9 cellular contexts compared by ENCODE assay signal in genomic region chr17:42180411-42180921, GRCh38. TPM values are rescaled to one million over a fixed set of nuclear protein-coding genes. Genes with fewer than 3 reads are reported as not detected.
A peak's percentile ranks its signal among the peaks of the same experiment; 100 is the strongest.
DNase-seq lines count a peak whose midpoint lies in the region; ATAC-seq, FAIRE-seq and TF ChIP-seq lines count a peak whose summit lies in the region.
"Had no signal": no experiment of that assay in that cellular context is flagged by ENCODE, and none has a peak within 500 bp of the region (broad histone marks: within the 10 kb centered on the region; RNA-seq: fewer than 3 reads in every experiment).

No MANE protein-coding gene starts in this region.

- no peaks in the 10 kb centered on the region for H3K36me3 Mint-ChIP-seq in activated CD4-positive, alpha-beta memory T cell treated with anti-CD3 and anti-CD28 coated beads for 36 hours
- H3K36me3 Mint-ChIP-seq in activated CD4-positive, alpha-beta memory T cell treated with anti-CD3 and anti-CD28 coated beads, Interleukin-2, amount 10 ng/mL, durations not matched to agents 7 days and 5 days (ENCODE audit: low read depth): no peaks in the 10 kb centered on the region
- H3K36me3 Mint-ChIP-seq in CD14-positive monocyte: peaks cover 0 to 3% of the 10 kb centered on the region in 2 donors

- DNase-seq in activated CD4-positive, alpha-beta memory T cell treated with anti-CD3 and anti-CD28 coated beads for 36 hours: peak; percentile 17
- no peak for DNase-seq in activated CD4-positive, alpha-beta memory T cell treated with anti-CD3 and anti-CD28 coated beads, Interleukin-2, amount 10 ng/mL, durations not matched to agents 7 days and 5 days
- DNase-seq in WERI-Rb-1 (no peak), iPS-NIHi11 (ENCODE audit: low spot score) (peak; percentile 30), thoracic aorta (ENCODE audit: low spot score) (no peak), CD14-positive monocyte (ENCODE audit: low spot score) (no peak), HEK293T (ENCODE audit: extremely low spot score) (no peak), kidney (no peak)

- ATAC-seq in thoracic aorta (ENCODE audit: insufficient number of reproducible peaks, low FRiP score, low read depth): no peak

- no peak overlapping the region for H3K27ac ChIP-seq in WERI-Rb-1
- no peak overlapping the region for H3K27ac ChIP-seq in thoracic aorta
- H3K27ac ChIP-seq in kidney (ENCODE audit: low read depth in 2 of 2, low read length in 2 of 2): no peak overlapping the region

- peak overlapping the region; percentile 49 for H3K4me3 Mint-ChIP-seq in activated CD4-positive, alpha-beta memory T cell treated with anti-CD3 and anti-CD28 coated beads for 36 hours
- no peak overlapping the region for H3K4me3 Mint-ChIP-seq in activated CD4-positive, alpha-beta memory T cell treated with anti-CD3 and anti-CD28 coated beads, Interleukin-2, amount 10 ng/mL, durations not matched to agents 7 days and 5 days
- H3K4me3 Mint-ChIP-seq in CD14-positive monocyte: peak overlapping the region in 1 of 2 donors; percentile 82

- TF ChIP-seq CTCF in WERI-Rb-1 (IDR thresholded peaks at IDR 0.05; ENCODE audit: low read depth, low read length) (no peak), thoracic aorta (IDR thresholded peaks at IDR 0.05) (no peak), CD14-positive monocyte (IDR thresholded peaks at IDR 0.05) (no peak), kidney (IDR thresholded peaks at IDR 0.05; ENCODE audit: borderline replicate concordance, extremely low read depth, insufficient read depth) (no peak)

- H3K4me1 ChIP-seq in thoracic aorta (ENCODE audit: control insufficient read depth in 1 of 2, low read depth in 2 of 2) (peaks cover 13 to 30% of the 10 kb centered on the region in 2 donors), kidney (ENCODE audit: control insufficient read depth in 1 of 2, insufficient read depth in 1 of 2, low read depth in 1 of 2, low read length in 2 of 2) (peaks cover 0 to 20% of the 10 kb centered on the region in 2 donors)

- H3K36me3 ChIP-seq in WERI-Rb-1 (no peaks in the 10 kb centered on the region; the same call in 1 of the 2 replicates), thoracic aorta (no peaks in the 10 kb centered on the region), kidney (ENCODE audit: control insufficient read depth in 1 of 2, insufficient read depth in 2 of 2, low read length in 2 of 2) (no peaks in the 10 kb centered on the region)

- no peak for FAIRE-seq in kidney (lab: Jason Lieb, UNC)

- H3K27me3 Mint-ChIP-seq in activated CD4-positive, alpha-beta memory T cell treated with anti-CD3 and anti-CD28 coated beads for 36 hours: peaks cover 2% of the 10 kb centered on the region
- H3K27me3 Mint-ChIP-seq in activated CD4-positive, alpha-beta memory T cell treated with anti-CD3 and anti-CD28 coated beads, Interleukin-2, amount 10 ng/mL, durations not matched to agents 7 days and 5 days: peaks cover 22% of the 10 kb centered on the region
- H3K27me3 Mint-ChIP-seq in CD14-positive monocyte (ENCODE audit: low read depth in 3 of 3): peaks cover 36 to 44% (median 38%) of the 10 kb centered on the region in 3 donors

- H3K9ac ChIP-seq in kidney (ENCODE audit: low read length in 2 of 2): no peak overlapping the region

- H3K9me3 Mint-ChIP-seq in activated CD4-positive, alpha-beta memory T cell treated with anti-CD3 and anti-CD28 coated beads for 36 hours: no peaks in the 10 kb centered on the region
- no peaks in the 10 kb centered on the region for H3K9me3 Mint-ChIP-seq in activated CD4-positive, alpha-beta memory T cell treated with anti-CD3 and anti-CD28 coated beads, Interleukin-2, amount 10 ng/mL, durations not matched to agents 7 days and 5 days
- H3K9me3 Mint-ChIP-seq in CD14-positive monocyte: peaks cover 0 to 14% (median 8%) of the 10 kb centered on the region in 7 donors

- H3K4me3 ChIP-seq in WERI-Rb-1 (ENCODE audit: low read depth, low read length): peak overlapping the region; percentile 69
- H3K4me3 ChIP-seq in thoracic aorta: peak overlapping the region; percentile 61
- H3K4me3 ChIP-seq in kidney (ENCODE audit: low read length in 2 of 2): no peak overlapping the region

- H3K27me3 ChIP-seq in WERI-Rb-1 (ENCODE audit: insufficient read depth, low read depth, severe bottlenecking) (no peaks in the 10 kb centered on the region), thoracic aorta (replicated peaks; ENCODE audit: insufficient read depth) (peaks cover 12% of the 10 kb centered on the region)

- no peaks in the 10 kb centered on the region for H3K9me3 ChIP-seq in WERI-Rb-1 (ENCODE audit: severe bottlenecking)
- H3K9me3 ChIP-seq in thoracic aorta: no peaks in the 10 kb centered on the region
- H3K9me3 ChIP-seq in kidney (ENCODE audit: control insufficient read depth in 1 of 2, low read length in 2 of 2): no peaks in the 10 kb centered on the region

- POLR2A ChIA-PET in activated CD4-positive, alpha-beta memory T cell treated with anti-CD3 and anti-CD28 coated beads for 36 hours (lab: Charles Lee): interaction anchor here (0.9 to 2.3 kb wide), 4 partner anchors 13 to 304 kb away, joined by 4 to 7 read pairs (median 4); partner anchors contain the start of genes DNAJC7 and GHDC
- POLR2A ChIA-PET in activated CD4-positive, alpha-beta memory T cell treated with anti-CD3 and anti-CD28 coated beads, Interleukin-2, amount 10 ng/mL, durations not matched to agents 7 days and 5 days (lab: Charles Lee): interaction anchor here (0.5 to 4.1 kb wide), 10 partner anchors 10 to 325 kb away, joined by 3 to 26 read pairs (median 5); partner anchors contain the start of genes CNP, DNAJC7, RAB5C and STAT3
- POLR2A ChIA-PET in HEK293T (lab: Yijun Ruan, JAX): interaction anchor here (0.8 to 1.5 kb wide), 3 partner anchors 14 to 492 kb away, joined by 3 to 9 read pairs (median 4); partner anchors contain the start of genes EIF1 and GHDC

- CTCF ChIA-PET in activated CD4-positive, alpha-beta memory T cell treated with anti-CD3 and anti-CD28 coated beads for 36 hours (lab: Charles Lee): interaction anchor here (0.7 to 3.7 kb wide), 12 partner anchors 14 to 222 kb away, joined by 3 to 26 read pairs (median 6); partner anchors contain the start of genes DHX58, DNAJC7 and GHDC
- CTCF ChIA-PET in activated CD4-positive, alpha-beta memory T cell treated with anti-CD3 and anti-CD28 coated beads, Interleukin-2, amount 10 ng/mL, durations not matched to agents 7 days and 5 days (lab: Charles Lee): interaction anchor here (0.8 to 2.3 kb wide), 9 partner anchors 14 to 160 kb away, joined by 3 to 38 read pairs (median 6); partner anchors contain the start of genes DHX58, GHDC, NKIRAS2 and RAB5C
- CTCF ChIA-PET in HEK293T (lab: Yijun Ruan, JAX): no interaction called here

- intact Hi-C loops in activated CD4-positive, alpha-beta memory T cell treated with anti-CD3 and anti-CD28 coated beads for 36 hours (cut with micrococcal nuclease): loop anchor here (2.0 to 10.0 kb wide), 4 partner anchors 26 to 354 kb away; partner anchors contain the start of genes DNAJC7, NAGLU, RAB5C and STAT5A
- intact Hi-C loops in CD14-positive monocyte (cut with micrococcal nuclease): loop anchor here in 1 of 2 donors (10.0 kb wide), 1 partner anchor 156 kb away; the partner anchor contains the start of gene NKIRAS2
- intact Hi-C loops in kidney (cut with DNase I): no loop called here

- H3K27ac Mint-ChIP-seq in activated CD4-positive, alpha-beta memory T cell treated with anti-CD3 and anti-CD28 coated beads for 36 hours: no peak overlapping the region
- no peak overlapping the region for H3K27ac Mint-ChIP-seq in activated CD4-positive, alpha-beta memory T cell treated with anti-CD3 and anti-CD28 coated beads, Interleukin-2, amount 10 ng/mL, durations not matched to agents 7 days and 5 days
- peak overlapping the region in 1 of 7 donors; percentile 22 for H3K27ac Mint-ChIP-seq in CD14-positive monocyte

- peaks cover 57% of the 10 kb centered on the region for H3K4me1 Mint-ChIP-seq in activated CD4-positive, alpha-beta memory T cell treated with anti-CD3 and anti-CD28 coated beads for 36 hours (ENCODE audit: low read depth)
- H3K4me1 Mint-ChIP-seq in activated CD4-positive, alpha-beta memory T cell treated with anti-CD3 and anti-CD28 coated beads, Interleukin-2, amount 10 ng/mL, durations not matched to agents 7 days and 5 days: peaks cover 63% of the 10 kb centered on the region
- peaks cover 51% of the 10 kb centered on the region for H3K4me1 Mint-ChIP-seq in CD14-positive monocyte

TF ChIP-seq in HEK293T, 16 proteins besides CTCF, POLR2A, EP300 and RAD21 (continues in another document):
- TF ChIP-seq TARDBP (IDR thresholded peaks at IDR 0.05): no peak

RNA-seq across cellular contexts. Expression of gene KCNH4, which starts 0.5 kb away (rescaled TPM):
- total RNA-seq in activated CD4-positive, alpha-beta memory T cell treated with anti-CD3 and anti-CD28 coated beads for 36 hours: under 1 TPM; 0.39 to 0.40 TPM
- total RNA-seq in activated CD4-positive, alpha-beta memory T cell treated with anti-CD3 and anti-CD28 coated beads, Interleukin-2, amount 10 ng/mL, durations not matched to agents 7 days and 5 days: under 1 TPM; 0.05 to 0.08 TPM
- total RNA-seq in thoracic aorta (under 1 TPM in 1 of 2 donors, not detected in 1; 0.21 TPM), kidney (0.35 TPM)
- polyA plus RNA-seq in CD14-positive monocyte (not detected), kidney (ENCODE audit: insufficient read depth, low read depth, low replicate concordance) (not detected)

RNA-seq across cellular contexts. Expression of gene HCRT, which starts 4.8 kb away (rescaled TPM):
- not detected for total RNA-seq in activated CD4-positive, alpha-beta memory T cell treated with anti-CD3 and anti-CD28 coated beads for 36 hours
- total RNA-seq in activated CD4-positive, alpha-beta memory T cell treated with anti-CD3 and anti-CD28 coated beads, Interleukin-2, amount 10 ng/mL, durations not matched to agents 7 days and 5 days: not detected
- total RNA-seq in thoracic aorta (not detected), kidney (not detected)
- polyA plus RNA-seq in CD14-positive monocyte (not detected), kidney (ENCODE audit: insufficient read depth, low read depth, low replicate concordance) (not detected)
- total RNA-seq: lung microvascular endothelial cell had no signal

RNA-seq across cellular contexts. Expression of gene GHDC, which starts 13.8 kb away (rescaled TPM):
- 10 to 100 TPM; 13.1 to 13.5 TPM for total RNA-seq in activated CD4-positive, alpha-beta memory T cell treated with anti-CD3 and anti-CD28 coated beads for 36 hours
- total RNA-seq in activated CD4-positive, alpha-beta memory T cell treated with anti-CD3 and anti-CD28 coated beads, Interleukin-2, amount 10 ng/mL, durations not matched to agents 7 days and 5 days: 10 to 100 TPM; 17.3 to 19.1 TPM
- total RNA-seq in thoracic aorta (10 to 100 TPM; 45.8 to 56.1 TPM), kidney (41.2 TPM)
- polyA plus RNA-seq in CD14-positive monocyte (10 to 100 TPM; 20.0 to 20.6 TPM), kidney (ENCODE audit: insufficient read depth, low read depth, low replicate concordance) (37.0 TPM)

RNA-seq across cellular contexts. Expression of gene RAB5C, which starts 25.7 kb away (rescaled TPM):
- total RNA-seq in activated CD4-positive, alpha-beta memory T cell treated with anti-CD3 and anti-CD28 coated beads for 36 hours: 10 to 100 TPM; 47.8 to 52.4 TPM
- total RNA-seq in activated CD4-positive, alpha-beta memory T cell treated with anti-CD3 and anti-CD28 coated beads, Interleukin-2, amount 10 ng/mL, durations not matched to agents 7 days and 5 days: 10 to 100 TPM; 95.8 to 97.3 TPM
- total RNA-seq in thoracic aorta: 100 to 1,000 TPM in 1 of 2 donors, 10 to 100 TPM in 1; 89.2 to 158 TPM
- 100 to 1,000 TPM; 165 to 171 TPM for polyA plus RNA-seq in CD14-positive monocyte
- 159 TPM for total RNA-seq in kidney
- polyA plus RNA-seq in kidney (ENCODE audit: insufficient read depth, low read depth, low replicate concordance): 286 TPM

RNA-seq across cellular contexts. Expression of gene HSPB9, which starts 57.9 kb away (rescaled TPM):
- not detected for total RNA-seq in activated CD4-positive, alpha-beta memory T cell treated with anti-CD3 and anti-CD28 coated beads for 36 hours
- total RNA-seq in activated CD4-positive, alpha-beta memory T cell treated with anti-CD3 and anti-CD28 coated beads, Interleukin-2, amount 10 ng/mL, durations not matched to agents 7 days and 5 days: under 1 TPM in 1 of 2 experiments, not detected in 1; 0.18 TPM
- total RNA-seq in thoracic aorta: not detected
- not detected for polyA plus RNA-seq in CD14-positive monocyte
- total RNA-seq in kidney: not detected
- 0.99 TPM for polyA plus RNA-seq in kidney (ENCODE audit: insufficient read depth, low read depth, low replicate concordance)
- total RNA-seq: lung microvascular endothelial cell had no signal

Comparison
In these comparisons a context has a peak if more than half of its experiments do, and no peak if none do; other contexts are left out.
1. DNase-seq: peak in activated CD4-positive, alpha-beta memory T cell treated with anti-CD3 and anti-CD28 coated beads for 36 hours (single experiment) and iPS-NIHi11 (single experiment); none in activated CD4-positive, alpha-beta memory T cell treated with anti-CD3 and anti-CD28 coated beads, Interleukin-2, amount 10 ng/mL, durations not matched to agents 7 days and 5 days (single experiment), WERI-Rb-1 (single experiment), thoracic aorta (single experiment), CD14-positive monocyte (single experiment), HEK293T (single experiment) and kidney (single experiment).
2. H3K4me3 ChIP-seq: peak in WERI-Rb-1 (single experiment) and thoracic aorta (single experiment); none in kidney (0 of 2).